In genomic region chr4:112509243-112510190, GRCh38 we compare ENCODE assay signal across 9 cellular contexts. TPM values are rescaled to one million over a fixed set of nuclear protein-coding genes. Genes with fewer than 3 reads are reported as not detected.
DNase-seq lines count a peak whose midpoint lies in the region; ATAC-seq, FAIRE-seq and TF ChIP-seq lines count a peak whose summit lies in the region.
"Had no signal": no experiment of that assay in that cellular context is flagged by ENCODE, and none has a peak within 500 bp of the region (broad histone marks: within the 10 kb centered on the region; RNA-seq: fewer than 3 reads in every experiment).

No MANE protein-coding gene starts in this region.

- H3K9me3 ChIP-seq in CD4-positive, alpha-beta T cell (ENCODE audit: control insufficient read depth, low read length) = no peaks in the 10 kb centered on the region
- H3K9me3 ChIP-seq in astrocyte (ENCODE audit: insufficient read depth, low read depth, low read length) (peaks cover 7% of the 10 kb centered on the region), kidney (ENCODE audit: control insufficient read depth in 1 of 2, low read length in 2 of 2) (peaks cover 0 to 2% of the 10 kb centered on the region in 2 donors)
- no peaks in the 10 kb centered on the region for H3K9me3 ChIP-seq in naive thymus-derived CD4-positive, alpha-beta T cell (ENCODE audit: control insufficient read depth in 2 of 3, low read length in 3 of 3)
- H3K9me3 ChIP-seq: left lung had no signal

- POLR2A ChIA-PET in CD4-positive, alpha-beta T cell (lab: Charles Lee) = no interaction called here
- POLR2A ChIA-PET in naive thymus-derived CD4-positive, alpha-beta T cell (lab: Charles Lee) = interaction anchor here (1.4 kb wide), 1 partner anchor 12 kb away, joined by 3 read pairs; no protein-coding TSS in a partner anchor

- no peaks in the 10 kb centered on the region for H3K9me3 Mint-ChIP-seq in CD4-positive, alpha-beta T cell
- peaks cover 14% of the 10 kb centered on the region for H3K9me3 Mint-ChIP-seq in astrocyte (ENCODE audit: unreplicated experiment)
- H3K9me3 Mint-ChIP-seq in naive thymus-derived CD4-positive, alpha-beta T cell = peaks cover 0 to 24% (median 15%) of the 10 kb centered on the region in 11 donors

- no peaks in the 10 kb centered on the region for H3K79me2 ChIP-seq in astrocyte (ENCODE audit: insufficient read depth, low read length)

- H3K27ac Mint-ChIP-seq in CD4-positive, alpha-beta T cell = no peak overlapping the region
- no peak overlapping the region for H3K27ac Mint-ChIP-seq in astrocyte (ENCODE audit: unreplicated experiment)
- peak overlapping the region in 1 of 9 donors; percentile 56 for H3K27ac Mint-ChIP-seq in naive thymus-derived CD4-positive, alpha-beta T cell

- H3K9ac ChIP-seq in astrocyte (ENCODE audit: low read length) = no peak overlapping the region
- H3K9ac ChIP-seq in kidney (ENCODE audit: low read length in 2 of 2) = no peak overlapping the region

- H3K27me3 ChIP-seq in CD4-positive, alpha-beta T cell (ENCODE audit: control insufficient read depth, insufficient read depth, low read length) = peaks cover 83% of the 10 kb centered on the region
- H3K27me3 ChIP-seq in astrocyte (ENCODE audit: insufficient read depth, low read length) = peaks cover 66% of the 10 kb centered on the region
- peaks cover 10 to 55% of the 10 kb centered on the region in 2 donors for H3K27me3 ChIP-seq in naive thymus-derived CD4-positive, alpha-beta T cell (ENCODE audit: control insufficient read depth in 2 of 2, insufficient read depth in 2 of 2, low read length in 2 of 2)

- intact Hi-C loops in CD4-positive, alpha-beta T cell (cut with DNase I, micrococcal nuclease) = loop anchor here in 1 of 2 experiments (5.0 kb wide), 1 partner anchor 128 kb away; the partner anchor contains the start of genes LARP7 and ZGRF1
- intact Hi-C loops in naive thymus-derived CD4-positive, alpha-beta T cell (cut with micrococcal nuclease) = loop anchor here in 1 of 2 donors (2.0 kb wide), 1 partner anchor 13 kb away; no protein-coding TSS in a partner anchor
- intact Hi-C loops in kidney (cut with DNase I) (no loop called here), Right ventricle myocardium inferior (cut with DNase I) (no loop called here)

- H3K27ac ChIP-seq in CD4-positive, alpha-beta T cell (ENCODE audit: low read depth, low read length) = no peak overlapping the region
- no peak overlapping the region for H3K27ac ChIP-seq in astrocyte (ENCODE audit: low read depth, low read length)
- no peak overlapping the region for H3K27ac ChIP-seq in naive thymus-derived CD4-positive, alpha-beta T cell (ENCODE audit: low read depth, low read length)
- no peak overlapping the region for H3K27ac ChIP-seq in kidney (ENCODE audit: low read depth in 2 of 2, low read length in 2 of 2)
- H3K27ac ChIP-seq: left lung had no signal

- no peak for ATAC-seq in CD4-positive, alpha-beta T cell (ENCODE audit: poor library complexity)
- no peak for ATAC-seq in naive thymus-derived CD4-positive, alpha-beta T cell
- no peak for ATAC-seq in GM18519 (IDR thresholded peaks at IDR 0.05; ENCODE audit: low FRiP score, unreplicated experiment)
- ATAC-seq in Right ventricle myocardium inferior = no peak
- ATAC-seq: left lung had no signal

- H3K36me3 Mint-ChIP-seq in CD4-positive, alpha-beta T cell (ENCODE audit: low read depth) = no peaks in the 10 kb centered on the region
- H3K36me3 Mint-ChIP-seq in astrocyte (ENCODE audit: low read depth, unreplicated experiment) = no peaks in the 10 kb centered on the region
- H3K36me3 Mint-ChIP-seq in naive thymus-derived CD4-positive, alpha-beta T cell = peaks cover 0 to 6% (median 0%) of the 10 kb centered on the region in 5 donors

- H2AFZ ChIP-seq in astrocyte (ENCODE audit: low read depth, low read length) = peak overlapping the region; percentile 30

- H4K20me1 ChIP-seq in astrocyte (ENCODE audit: insufficient read depth, low read length) = no peaks in the 10 kb centered on the region

- H3K36me3 ChIP-seq in astrocyte (ENCODE audit: insufficient read depth, low read length) = no peaks in the 10 kb centered on the region
- no peaks in the 10 kb centered on the region for H3K36me3 ChIP-seq in naive thymus-derived CD4-positive, alpha-beta T cell (ENCODE audit: control insufficient read depth in 2 of 3, insufficient read depth in 3 of 3, low read length in 3 of 3)
- H3K36me3 ChIP-seq in kidney (ENCODE audit: control insufficient read depth in 1 of 2, insufficient read depth in 2 of 2, low read length in 2 of 2) = no peaks in the 10 kb centered on the region
- H3K36me3 ChIP-seq: left lung had no signal

- peak overlapping the region; percentile 31 for H3K4me3 Mint-ChIP-seq in CD4-positive, alpha-beta T cell
- H3K4me3 Mint-ChIP-seq in astrocyte (ENCODE audit: unreplicated experiment) = peak overlapping the region; percentile 63
- peak overlapping the region; percentile 54 to 85 (median 68) for H3K4me3 Mint-ChIP-seq in naive thymus-derived CD4-positive, alpha-beta T cell

- no peak for FAIRE-seq in astrocyte (lab: Jason Lieb, UNC)
- no peak for FAIRE-seq in kidney (lab: Jason Lieb, UNC)

- CTCF ChIA-PET in CD4-positive, alpha-beta T cell (lab: Charles Lee) = interaction anchor here (1.1 kb wide), 1 partner anchor 10 kb away, joined by 3 read pairs; no protein-coding TSS in a partner anchor
- CTCF ChIA-PET in naive thymus-derived CD4-positive, alpha-beta T cell (lab: Charles Lee) = interaction anchor here (1.4 kb wide), 1 partner anchor 13 kb away, joined by 3 read pairs; no protein-coding TSS in a partner anchor

- H3K4me2 ChIP-seq in astrocyte (ENCODE audit: low read length) = peak overlapping the region; percentile 75

- H3K4me3 ChIP-seq in astrocyte (ENCODE audit: insufficient read depth, low read depth, low read length) = no peak overlapping the region
- no peak overlapping the region for H3K4me3 ChIP-seq in naive thymus-derived CD4-positive, alpha-beta T cell (ENCODE audit: low read length)
- no peak overlapping the region for H3K4me3 ChIP-seq in kidney (ENCODE audit: low read length in 2 of 2)
- H3K4me3 ChIP-seq: left lung had no signal

- H3K4me1 ChIP-seq in astrocyte (ENCODE audit: insufficient read depth, low read length) (peaks cover 10% of the 10 kb centered on the region), kidney (ENCODE audit: control insufficient read depth in 1 of 2, insufficient read depth in 1 of 2, low read depth in 1 of 2, low read length in 2 of 2) (peaks cover 0 to 3% of the 10 kb centered on the region in 2 donors)
- peaks cover 10 to 27% of the 10 kb centered on the region in 2 donors for H3K4me1 ChIP-seq in naive thymus-derived CD4-positive, alpha-beta T cell (ENCODE audit: control insufficient read depth in 2 of 2, insufficient read depth in 2 of 2, low read length in 2 of 2)

- DNase-seq in CD4-positive, alpha-beta T cell = no peak
- DNase-seq in HK-2 (ENCODE audit: unreplicated experiment) (peak; percentile 45), astrocyte (ENCODE audit: low read depth) (peak; percentile 11), medulla oblongata (ENCODE audit: extremely low spot score) (no peak), kidney (no peak), Right ventricle myocardium inferior (ENCODE audit: missing footprints) (no peak)
- no peak for DNase-seq in naive thymus-derived CD4-positive, alpha-beta T cell

- peaks cover 46% of the 10 kb centered on the region for H3K4me1 Mint-ChIP-seq in CD4-positive, alpha-beta T cell (ENCODE audit: low read depth)
- H3K4me1 Mint-ChIP-seq in astrocyte (ENCODE audit: low read depth, unreplicated experiment) = peaks cover 2% of the 10 kb centered on the region
- peaks cover 23 to 43% (median 39%) of the 10 kb centered on the region in 7 donors for H3K4me1 Mint-ChIP-seq in naive thymus-derived CD4-positive, alpha-beta T cell

- TF ChIP-seq CTCF in CD4-positive, alpha-beta T cell (IDR thresholded peaks at IDR 0.05) = no peak
- no peak for TF ChIP-seq CTCF in astrocyte (IDR thresholded peaks at IDR 0.05; ENCODE audit: insufficient read depth, low read depth, low read length)
- TF ChIP-seq CTCF in kidney (IDR thresholded peaks at IDR 0.05; ENCODE audit: borderline replicate concordance, extremely low read depth, insufficient read depth) = no peak

- peaks cover 94% of the 10 kb centered on the region for H3K27me3 Mint-ChIP-seq in CD4-positive, alpha-beta T cell
- peaks cover 87% of the 10 kb centered on the region for H3K27me3 Mint-ChIP-seq in astrocyte (ENCODE audit: low read depth, unreplicated experiment)
- peaks cover 85 to 95% (median 89%) of the 10 kb centered on the region in 5 donors for H3K27me3 Mint-ChIP-seq in naive thymus-derived CD4-positive, alpha-beta T cell

RNA-seq across cellular contexts. Expression of gene NEUROG2, which starts 6.5 kb away (rescaled TPM):
- not detected for total RNA-seq in CD4-positive, alpha-beta T cell
- total RNA-seq in astrocyte (not detected in 2 replicates), kidney (not detected), Right ventricle myocardium inferior (not detected)
- total RNA-seq in naive thymus-derived CD4-positive, alpha-beta T cell = under 1 TPM in 1 of 5 experiments, not detected in 4; 0.10 TPM
- not detected for polyA plus RNA-seq in naive thymus-derived CD4-positive, alpha-beta T cell
- polyA plus RNA-seq in kidney (ENCODE audit: insufficient read depth, low read depth, low replicate concordance) = not detected
- total RNA-seq: left lung had no signal

Comparison
In these comparisons a context has a peak if more than half of its experiments do, and no peak if none do; other contexts are left out.
1. DNase-seq: peak in HK-2 (single experiment) and astrocyte (single experiment); none in CD4-positive, alpha-beta T cell (0 of 10), naive thymus-derived CD4-positive, alpha-beta T cell (0 of 9), medulla oblongata (single experiment), kidney (single experiment) and Right ventricle myocardium inferior (single experiment).
2. Peak in every context shown above with its lines, with median percentiles within 50 percentile points of each other: H3K4me3 Mint-ChIP-seq.